In the genomic region with DNA sequence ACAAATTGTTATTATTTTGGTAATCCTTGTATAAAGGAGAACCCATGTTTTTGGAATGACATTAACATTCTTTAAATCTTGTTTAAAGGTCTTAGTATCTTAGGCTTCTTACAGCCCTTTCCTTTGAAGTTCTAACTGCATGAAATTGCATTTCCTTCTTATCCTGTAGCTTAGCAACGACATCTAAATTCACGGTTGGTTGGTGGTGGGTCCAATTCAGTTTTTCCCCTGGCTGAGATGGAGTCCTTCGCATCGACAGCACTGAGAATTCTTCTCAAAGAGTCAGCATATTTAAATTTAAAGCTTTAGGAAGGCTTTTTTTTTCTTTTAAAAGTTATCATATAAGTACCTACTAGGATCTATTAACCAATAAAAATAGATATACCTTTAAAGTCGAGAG, we compare ENCODE assay signal across 17 cellular contexts.
DNase-seq lines count a peak whose midpoint lies in the region; ATAC-seq, FAIRE-seq and TF ChIP-seq lines count a peak whose summit lies in the region.
"Had no signal": no experiment of that assay in that cellular context is flagged by ENCODE, and none has a peak within 500 bp of the region (broad histone marks: within the 10 kb centered on the region; RNA-seq: fewer than 3 reads in every experiment).

No MANE protein-coding gene starts in this region.

- no peaks in the 10 kb centered on the region for H3K4me1 ChIP-seq in H9 (ENCODE audit: insufficient read depth, low read length)
- H3K4me1 ChIP-seq in K562 (replicated peaks in 1 of 2; ENCODE audit: control insufficient read depth in 2 of 2, insufficient read depth in 2 of 2, low read length in 2 of 2): peaks cover 0 to 3% of the 10 kb centered on the region in 2 experiments; a peak in 1 of 5 replicates
- H3K4me1 ChIP-seq: HAP-1 had no signal

- TF ChIP-seq RAD21 in K562 (CRISPR knock-in tag; conservative IDR thresholded peaks at IDR 0.05 in 1 of 2, IDR thresholded peaks at IDR 0.05 in 1 of 2) (no peak), neural cell (conservative IDR thresholded peaks at IDR 0.05) (no peak)

- POLR2A ChIA-PET in K562 (lab: Yijun Ruan, JAX): no interaction called here

- H4K8ac ChIP-seq in H9 (replicated peaks; ENCODE audit: insufficient read length, low read depth, low read length): no peak overlapping the region

- no peaks in the 10 kb centered on the region for H3K9me1 ChIP-seq in K562 (ENCODE audit: control insufficient read depth, insufficient read depth, low read length)

- H3K9ac ChIP-seq in H9 (ENCODE audit: extremely low read depth, insufficient read length, low read length): no peak overlapping the region
- H3K9ac ChIP-seq in K562 (ENCODE audit: insufficient read depth in 1 of 2, low read depth in 2 of 2, low read length in 2 of 2): no peak overlapping the region
- H3K9ac ChIP-seq in neural cell (ENCODE audit: low read length): no peak overlapping the region

- H3K18ac ChIP-seq in H9 (ENCODE audit: insufficient read length, low read depth, low read length): no peak overlapping the region

- H3K79me1 ChIP-seq in H9 (ENCODE audit: insufficient read depth, low read depth, low read length, poor library complexity, severe bottlenecking): no peaks in the 10 kb centered on the region

- H3K27me3 ChIP-seq in H9 (ENCODE audit: insufficient read depth, low read length) (no peaks in the 10 kb centered on the region), K562 (ENCODE audit: control insufficient read depth in 2 of 2, insufficient read depth in 2 of 2, low read length in 2 of 2) (peaks cover 14 to 30% of the 10 kb centered on the region in 2 experiments), neural cell (ENCODE audit: insufficient read depth, low read depth, low read length) (no peaks in the 10 kb centered on the region)

- H3K56ac ChIP-seq in H9 (ENCODE audit: insufficient read length, low read depth, low read length): no peak overlapping the region

- FAIRE-seq in K562 (lab: Jason Lieb, UNC): no peak
- FAIRE-seq: GM12891 had no signal

- H2AFZ ChIP-seq in H9 (ENCODE audit: low read length) (no peak overlapping the region), K562 (ENCODE audit: low read depth, low read length) (no peak overlapping the region), neural cell (ENCODE audit: low read depth, low read length) (no peak overlapping the region)

- no peak overlapping the region for H3T11ph ChIP-seq in H9 (ENCODE audit: low read length)

- TF ChIP-seq EP300 in K562 (IDR thresholded peaks at IDR 0.05; ENCODE audit: low read length) (no peak), neural cell (conservative IDR thresholded peaks at IDR 0.05; ENCODE audit: poor library complexity, severe bottlenecking) (no peak)

- no peak overlapping the region for H2AK5ac ChIP-seq in H9 (ENCODE audit: insufficient read length, low read length)

- BruUV-seq in K562 (replicated peaks; lab: Mats Ljungman, UMichigan): no TSS peak

- CTCF ChIA-PET in K562 (lab: Yijun Ruan, JAX; ENCODE audit: low intra/inter-chr PET ratio): no interaction called here

- H3K27me3 Mint-ChIP-seq in H9 (ENCODE audit: low read depth): peaks cover 8% of the 10 kb centered on the region
- peaks cover 17% of the 10 kb centered on the region for H3K27me3 Mint-ChIP-seq in activated T-helper 2 cell treated with anti-CD3 and anti-CD28 coated beads, Interferon-gamma antibody, Interleukin-2, Interleukin-4, amounts not matched to agents 10 μg/mL and 5 μg/mL and 100 μg/mL, durations not matched to agents 14 hours and 24 hours and 36 hours (ENCODE audit: low read depth)
- peaks cover 3% of the 10 kb centered on the region for H3K27me3 Mint-ChIP-seq in endothelial cell (ENCODE audit: unreplicated experiment)

- no CpG with 5 or more reads among the region's 5 CpGs for WGBS in H9 (ENCODE audit: extremely low coverage, insufficient read length, low lambda C conversion rate)
- WGBS in K562 (ENCODE audit: insufficient coverage, low coverage, missing lambda C conversion rate): 4% methylated on average over 5 of the region's 5 CpGs

- H3K36me3 ChIP-seq in K562 (ENCODE audit: control insufficient read depth, insufficient read depth, low read length): no peaks in the 10 kb centered on the region
- no peaks in the 10 kb centered on the region for H3K36me3 ChIP-seq in neural cell (ENCODE audit: insufficient read depth, low read length)
- H3K36me3 ChIP-seq: HAP-1 had no signal

- no peak for TF ChIP-seq POLR2A in K562 (conservative IDR thresholded peaks at IDR 0.05)

- no peak overlapping the region for H2BK120ac ChIP-seq in H9 (ENCODE audit: low read depth, low read length, poor library complexity, severe bottlenecking)

- H3K23me2 ChIP-seq in H9 (ENCODE audit: insufficient read length, low read depth, low read length, poor library complexity, severe bottlenecking): no peaks in the 10 kb centered on the region

- no peak overlapping the region for H2BK5ac ChIP-seq in H9 (ENCODE audit: insufficient read length, low read length)

- no peak overlapping the region for H2BK15ac ChIP-seq in H9 (ENCODE audit: low read depth, low read length)

- intact Hi-C loops in K562 (cut with micrococcal nuclease): no loop called here
- intact Hi-C loops in activated T-helper 2 cell treated with anti-CD3 and anti-CD28 coated beads, Interferon-gamma antibody, Interleukin-2, Interleukin-4, amounts not matched to agents 10 μg/mL and 5 μg/mL and 100 μg/mL, durations not matched to agents 14 hours and 24 hours and 36 hours (cut with micrococcal nuclease): no loop called here

- peaks cover 12 to 31% of the 10 kb centered on the region in 2 experiments for H3K4me1 Mint-ChIP-seq in H9
- H3K4me1 Mint-ChIP-seq in activated T-helper 2 cell treated with anti-CD3 and anti-CD28 coated beads, Interferon-gamma antibody, Interleukin-2, Interleukin-4, amounts not matched to agents 10 μg/mL and 5 μg/mL and 100 μg/mL, durations not matched to agents 14 hours and 24 hours and 36 hours (ENCODE audit: low read depth): no peaks in the 10 kb centered on the region
- peaks cover 6% of the 10 kb centered on the region for H3K4me1 Mint-ChIP-seq in endothelial cell (ENCODE audit: unreplicated experiment)

- H3K14ac ChIP-seq in H9 (ENCODE audit: insufficient read depth, low read length): no peak overlapping the region

- H3K9me2 ChIP-seq in neural cell (ENCODE audit: insufficient read depth, low read length): no peaks in the 10 kb centered on the region

- H2BK20ac ChIP-seq in H9 (ENCODE audit: low read depth, low read length, poor library complexity, severe bottlenecking): no peak overlapping the region

- H2BK12ac ChIP-seq in H9 (ENCODE audit: insufficient read length, low read depth, low read length): no peak overlapping the region

- no peak for ATAC-seq in K562
- no peak for ATAC-seq in HG03521 (IDR thresholded peaks at IDR 0.05; ENCODE audit: unreplicated experiment)

- no peak overlapping the region for H4K91ac ChIP-seq in H9 (ENCODE audit: insufficient read length, low read depth, low read length)

- no peak overlapping the region for H3K23ac ChIP-seq in H9 (ENCODE audit: insufficient read length, low read depth, low read length)

- H3K27ac Mint-ChIP-seq in H9: no peak overlapping the region; a peak in 1 of 7 replicates
- H3K27ac Mint-ChIP-seq in activated T-helper 2 cell treated with anti-CD3 and anti-CD28 coated beads, Interferon-gamma antibody, Interleukin-2, Interleukin-4, amounts not matched to agents 10 μg/mL and 5 μg/mL and 100 μg/mL, durations not matched to agents 14 hours and 24 hours and 36 hours: no peak overlapping the region
- H3K27ac Mint-ChIP-seq in endothelial cell (ENCODE audit: unreplicated experiment): no peak overlapping the region
- H3K27ac Mint-ChIP-seq: CD4-positive, alpha-beta T cell; IgD-negative memory B cell had no signal

- no peak overlapping the region for H4K5ac ChIP-seq in H9 (ENCODE audit: insufficient read length, low read depth, low read length)

- H3K36me3 Mint-ChIP-seq in H9 (ENCODE audit: insufficient read depth in 1 of 3, low read depth in 3 of 3) (no peaks in the 10 kb centered on the region), endothelial cell (ENCODE audit: low read depth, unreplicated experiment) (peaks cover 4% of the 10 kb centered on the region)
- H3K36me3 Mint-ChIP-seq in activated T-helper 2 cell treated with anti-CD3 and anti-CD28 coated beads, Interferon-gamma antibody, Interleukin-2, Interleukin-4, amounts not matched to agents 10 μg/mL and 5 μg/mL and 100 μg/mL, durations not matched to agents 14 hours and 24 hours and 36 hours (ENCODE audit: low read depth): no peaks in the 10 kb centered on the region
- H3K36me3 Mint-ChIP-seq: IgD-negative memory B cell had no signal

- H3K79me2 ChIP-seq in H9 (ENCODE audit: insufficient read depth, low read length) (no peaks in the 10 kb centered on the region), K562 (ENCODE audit: control insufficient read depth, insufficient read depth, low read length) (no peaks in the 10 kb centered on the region), neural cell (replicated peaks; ENCODE audit: insufficient read depth, low read length) (no peaks in the 10 kb centered on the region)

- no peak overlapping the region for H3K4me2 ChIP-seq in H9 (ENCODE audit: insufficient read depth, insufficient read length, low read length)
- H3K4me2 ChIP-seq in K562 (ENCODE audit: insufficient read depth, low read length): no peak overlapping the region
- H3K4me2 ChIP-seq in neural cell (ENCODE audit: low read length): peak overlapping the region; percentile 7

- H3K4me3 ChIP-seq in K562: no peak overlapping the region
- peak overlapping the region; percentile 1 for H3K4me3 ChIP-seq in neural cell (ENCODE audit: low read length)
- H3K4me3 ChIP-seq: HAP-1 had no signal

- H4K20me1 ChIP-seq in H9 (ENCODE audit: control insufficient read depth, insufficient read depth, insufficient read length): no peaks in the 10 kb centered on the region
- H4K20me1 ChIP-seq in K562 (replicated peaks; ENCODE audit: control insufficient read depth, insufficient read depth, low read length): peaks cover 5% of the 10 kb centered on the region
- H4K20me1 ChIP-seq in neural cell (ENCODE audit: insufficient read depth): no peaks in the 10 kb centered on the region

- H3K9me3 Mint-ChIP-seq in H9: no peaks in the 10 kb centered on the region
- no peaks in the 10 kb centered on the region for H3K9me3 Mint-ChIP-seq in activated T-helper 2 cell treated with anti-CD3 and anti-CD28 coated beads, Interferon-gamma antibody, Interleukin-2, Interleukin-4, amounts not matched to agents 10 μg/mL and 5 μg/mL and 100 μg/mL, durations not matched to agents 14 hours and 24 hours and 36 hours
- no peaks in the 10 kb centered on the region for H3K9me3 Mint-ChIP-seq in endothelial cell (ENCODE audit: unreplicated experiment)
- H3K9me3 Mint-ChIP-seq: CD4-positive, alpha-beta T cell; IgD-negative memory B cell had no signal

- no peak overlapping the region for H3K4ac ChIP-seq in H9 (ENCODE audit: low read depth, low read length)

- TF ChIP-seq CTCF in H9 (conservative IDR thresholded peaks at IDR 0.05) (no peak), K562 (IDR thresholded peaks at IDR 0.05 in 2 of 3, conservative IDR thresholded peaks at IDR 0.05 in 1 of 3; ENCODE audit: insufficient read depth in 2 of 3, low read depth in 1 of 3, low read length in 3 of 3) (no peak), neural cell (IDR thresholded peaks at IDR 0.05; ENCODE audit: poor library complexity, severe bottlenecking) (no peak), endothelial cell (IDR thresholded peaks at IDR 0.05; ENCODE audit: unreplicated experiment) (no peak)

- H3K9me3 ChIP-seq in H9 (ENCODE audit: control insufficient read depth, low read depth, low read length) (no peaks in the 10 kb centered on the region), K562 (replicated peaks; ENCODE audit: control insufficient read depth, insufficient read depth, low read depth, low read length) (no peaks in the 10 kb centered on the region), neural cell (ENCODE audit: low read length) (no peaks in the 10 kb centered on the region)
- H3K9me3 ChIP-seq: HAP-1 had no signal

- DNase-seq in DMS 273 (lab: John Stamatoyannopoulos, UW; ENCODE audit: unreplicated experiment): peak; percentile 51
- no peak for DNase-seq in DMS 273 treated with DMSO at 0.1 percent for 48 hours (lab: John Stamatoyannopoulos, UW)
- peak; percentile 5 for DNase-seq in H9
- no peak for DNase-seq in K562 (ENCODE audit: extremely low read depth in 1 of 4, low spot score in 3 of 4)
- DNase-seq in activated T-helper 2 cell treated with anti-CD3 and anti-CD28 coated beads, Interferon-gamma antibody, Interleukin-2, Interleukin-4, amounts not matched to agents 10 μg/mL and 5 μg/mL and 100 μg/mL, durations not matched to agents 14 hours and 24 hours and 36 hours (ENCODE audit: low spot score): no peak
- DNase-seq in endothelial cell (ENCODE audit: low spot score): no peak
- DNase-seq: AML-193; C1 segment of cervical spinal cord; CD4-positive, alpha-beta T cell; DMS53; GOT3 had no signal

- H3K4me3 Mint-ChIP-seq in H9 (no peak overlapping the region), endothelial cell (ENCODE audit: unreplicated experiment) (no peak overlapping the region)
- H3K4me3 Mint-ChIP-seq in activated T-helper 2 cell treated with anti-CD3 and anti-CD28 coated beads, Interferon-gamma antibody, Interleukin-2, Interleukin-4, amounts not matched to agents 10 μg/mL and 5 μg/mL and 100 μg/mL, durations not matched to agents 14 hours and 24 hours and 36 hours (ENCODE audit: low read depth): no peak overlapping the region
- H3K4me3 Mint-ChIP-seq: CD4-positive, alpha-beta T cell; IgD-negative memory B cell had no signal

- in situ Hi-C loops in K562 (cut with MboI): no loop called here

- H3F3A ChIP-seq in neural cell (ENCODE audit: insufficient read depth, low read length, poor library complexity, severe bottlenecking): no peaks in the 10 kb centered on the region

- H3K27ac ChIP-seq in H9 (ENCODE audit: insufficient read length, low read depth, low read length) (no peak overlapping the region), K562 (ENCODE audit: extremely low read depth, low read depth, low read length) (no peak overlapping the region), neural cell (ENCODE audit: low read length) (no peak overlapping the region)
- H3K27ac ChIP-seq: 22Rv1 had no signal

Comparison
In these comparisons a context has a peak if more than half of its experiments do, and no peak if none do; other contexts are left out.
1. DNase-seq: peak in DMS 273 (single experiment) and H9 (single experiment); none in DMS 273 treated with DMSO at 0.1 percent for 48 hours (single experiment), K562 (0 of 4), activated T-helper 2 cell treated with anti-CD3 and anti-CD28 coated beads, Interferon-gamma antibody, Interleukin-2, Interleukin-4, amounts not matched to agents 10 μg/mL and 5 μg/mL and 100 μg/mL, durations not matched to agents 14 hours and 24 hours and 36 hours (single experiment) and endothelial cell (single experiment).